Comparison of ENCODE assay signal across 1 cellular context in genomic region chrX:71349266-71349665, GRCh38. TPM values are rescaled to one million over a fixed set of nuclear protein-coding genes. Genes with fewer than 3 reads are reported as not detected.
"Had no signal": no experiment of that assay in that cellular context is flagged by ENCODE, and none has a peak within 500 bp of the region (broad histone marks: within the 10 kb centered on the region; RNA-seq: fewer than 3 reads in every experiment).

No MANE protein-coding gene starts in this region.

RNA-seq across cellular contexts. Expression of gene ITGB1BP2, which starts 47.7 kb away (rescaled TPM):
- polyA plus RNA-seq: immature natural killer cell had no signal
